Comparison of ENCODE assay signal across 9 cellular contexts in genomic region chr1:240093120-240093961, GRCh38.
DNase-seq lines count a peak whose midpoint lies in the region; ATAC-seq and TF ChIP-seq lines count a peak whose summit lies in the region.
"Had no signal": no experiment of that assay in that cellular context is flagged by ENCODE, and none has a peak within 500 bp of the region (broad histone marks: within the 10 kb centered on the region; RNA-seq: fewer than 3 reads in every experiment).

No MANE protein-coding gene starts in this region.

- in situ Hi-C loops in GM13976 (cut with MboI; ENCODE audit: low sequenced_read_pairs, unreplicated experiment): no loop called here

- no peak for ATAC-seq in GM19455 (IDR thresholded peaks at IDR 0.05; ENCODE audit: unreplicated experiment)

- H3K27me3 ChIP-seq in NT2/D1 (ENCODE audit: insufficient read depth, insufficient read length): peaks cover 46% of the 10 kb centered on the region

- H3K9ac ChIP-seq in NT2/D1 (ENCODE audit: insufficient read length, low read depth): peak overlapping the region; percentile 76

- peak; percentile 16 for DNase-seq in GM13976 (ENCODE audit: low spot score)
- DNase-seq in NT2/D1 (ENCODE audit: low read depth, low spot score): no peak
- peak; percentile 3 for DNase-seq in germinal center (ENCODE audit: low spot score)
- DNase-seq in retinal pigment epithelial cell (ENCODE audit: low read depth): no peak
- DNase-seq in activated gamma-delta T cell (lab: John Stamatoyannopoulos, UW): no peak
- DNase-seq in activated CD4-positive, alpha-beta T cell treated with anti-CD3 and anti-CD28 coated beads, Interleukin-2, amount 50 U/mL, for 1 hour: no peak
- no peak for DNase-seq in epidermal melanocyte (ENCODE audit: insufficient read length, low spot score)
- DNase-seq: MM.1S had no signal

- TF ChIP-seq CTCF in GM13976 (IDR thresholded peaks at IDR 0.05; ENCODE audit: borderline replicate concordance, control extremely low read depth, extremely low read depth, insufficient read depth, missing control alignments) (no peak), retinal pigment epithelial cell (conservative IDR thresholded peaks at IDR 0.05; ENCODE audit: low read depth, low read length) (no peak)

- H3K4me3 ChIP-seq in NT2/D1 (ENCODE audit: insufficient read length, low read depth) (peak overlapping the region; percentile 58), retinal pigment epithelial cell (ENCODE audit: low read length) (peak overlapping the region; percentile 76)

- H3K4me1 ChIP-seq in NT2/D1 (ENCODE audit: insufficient read depth, insufficient read length): no peaks in the 10 kb centered on the region

- no peaks in the 10 kb centered on the region for H3K9me3 ChIP-seq in NT2/D1 (ENCODE audit: insufficient read depth, low read length)

- no peaks in the 10 kb centered on the region for H3K36me3 ChIP-seq in NT2/D1 (ENCODE audit: insufficient read depth, insufficient read length, low read length)

Comparison
In these comparisons a context has a peak if more than half of its experiments do, and no peak if none do; other contexts are left out.
1. DNase-seq: peak in GM13976 (single experiment) and germinal center (single experiment); none in NT2/D1 (single experiment), retinal pigment epithelial cell (single experiment), activated gamma-delta T cell (single experiment), activated CD4-positive, alpha-beta T cell treated with anti-CD3 and anti-CD28 coated beads, Interleukin-2, amount 50 U/mL, for 1 hour (single experiment) and epidermal melanocyte (single experiment).